1 cellular context compared by ENCODE assay signal in genomic region chr22:32073823-32074380, GRCh38.
TF ChIP-seq lines count a peak whose summit lies in the region.

No MANE protein-coding gene starts in this region.

TF ChIP-seq in HepG2, 621 proteins besides CTCF, POLR2A, EP300 and RAD21:
- TF ChIP-seq IKZF5 (CRISPR knock-in tag; IDR thresholded peaks at IDR 0.05): no peak
- TF ChIP-seq ZNF572 (CRISPR knock-in tag; IDR thresholded peaks at IDR 0.05): no peak
- no peak for TF ChIP-seq ZFP37 (CRISPR knock-in tag; IDR thresholded peaks at IDR 0.05; ENCODE audit: borderline replicate concordance)
- TF ChIP-seq UBTF (CRISPR knock-in tag; IDR thresholded peaks at IDR 0.05): no peak
- no peak for TF ChIP-seq ZNF570 (CRISPR knock-in tag; IDR thresholded peaks at IDR 0.05; ENCODE audit: borderline replicate concordance)
- no peak for TF ChIP-seq ARHGAP35 (CRISPR knock-in tag; IDR thresholded peaks at IDR 0.05; ENCODE audit: borderline replicate concordance)
- TF ChIP-seq CBX1 (IDR thresholded peaks at IDR 0.05; ENCODE audit: low read depth): no peak
- no peak for TF ChIP-seq ZFY (CRISPR knock-in tag; IDR thresholded peaks at IDR 0.05)
- no peak for TF ChIP-seq ZNF609 (CRISPR knock-in tag; IDR thresholded peaks at IDR 0.05; ENCODE audit: borderline replicate concordance)
